ENCODE assay signal across 15 cellular contexts in the genomic region with DNA sequence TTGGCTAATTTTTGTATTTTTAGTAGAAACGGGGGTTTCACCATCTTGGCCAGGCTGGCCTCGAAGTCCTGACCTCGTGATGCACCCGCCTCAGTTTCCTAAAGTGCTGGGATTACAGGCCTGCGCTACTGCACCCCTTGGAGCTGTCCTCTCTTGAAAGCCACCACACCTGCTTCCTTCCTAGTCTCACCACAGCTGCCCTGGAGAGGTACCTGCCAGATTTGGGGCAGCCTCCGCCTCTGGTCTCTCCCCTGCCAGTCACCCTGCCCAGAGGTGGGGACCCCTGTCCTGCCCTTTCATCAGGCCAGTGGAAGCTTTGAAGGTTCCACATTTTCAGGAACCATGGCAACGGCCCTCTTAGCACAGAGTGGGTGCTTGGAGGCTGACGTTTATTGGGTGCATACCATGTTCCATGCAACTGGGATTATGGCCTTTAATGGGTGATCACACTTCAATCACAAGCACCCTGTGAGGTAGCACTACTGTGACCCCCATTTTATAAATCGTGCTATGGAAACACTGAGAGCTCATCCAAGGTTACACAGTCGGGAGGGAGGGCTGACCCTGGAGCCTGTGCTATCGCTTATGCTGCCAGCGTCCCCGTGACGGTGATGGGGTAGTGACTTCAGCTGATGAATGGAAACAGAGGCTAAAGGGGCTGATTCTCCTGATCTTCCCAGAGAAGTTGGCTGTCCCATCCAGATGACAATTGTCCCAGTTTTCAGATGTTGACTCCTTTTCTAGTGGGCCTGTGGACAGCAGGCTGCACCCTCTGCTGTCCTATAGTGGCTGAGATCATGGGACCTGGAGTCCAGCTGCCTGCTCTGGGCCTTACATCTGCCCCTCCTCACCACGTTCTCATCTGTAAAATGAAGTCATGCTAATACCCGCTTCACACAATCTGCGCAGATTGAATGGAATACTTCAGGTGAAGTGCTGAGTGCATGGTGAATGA. TPM values are rescaled to one million over a fixed set of nuclear protein-coding genes. Genes with fewer than 3 reads are reported as not detected.
"Had no signal": no experiment of that assay in that cellular context is flagged by ENCODE, and none has a peak within 500 bp of the region (broad histone marks: within the 10 kb centered on the region; RNA-seq: fewer than 3 reads in every experiment).

No MANE protein-coding gene starts in this region.

- H3K27ac ChIP-seq: body of pancreas, neutrophil, thyroid gland had no signal

- DNase-seq: activated CD4-positive, alpha-beta T cell treated with anti-CD3 and anti-CD28 coated beads, Interleukin-2, amount 50 U/mL, for 4 hours; activated effector memory CD4-positive, alpha-beta T cell treated with Interleukin-2 at 50 U/mL for 16 hours; activated T-cell treated with anti-CD3 and anti-CD28 coated beads, Interleukin-2, amount 50 U/mL, for 1 hour; cerebellar nuclear complex; left ventricle myocardium superior; stimulated activated CD4-positive, alpha-beta T cell treated with anti-CD3 and anti-CD28 coated beads, Interleukin-4, amount 100 ng/mL, for 24 hours had no signal

- H3K4me3 ChIP-seq: body of pancreas had no signal

- H3K9me3 ChIP-seq: body of pancreas, neutrophil, thyroid gland had no signal

- H3K36me3 ChIP-seq: neutrophil, thyroid gland had no signal

- H3K4me3 Mint-ChIP-seq: activated naive CD4-positive, alpha-beta T cell treated with anti-CD3 and anti-CD28 coated beads, Interleukin-2, amount 50 U/mL, for 24 hours; stimulated activated naive CD8-positive, alpha-beta T cell treated with anti-CD3 and anti-CD28 coated beads, Interleukin-15, amount 100 ng/mL, for 72 hours; T-helper 1 cell treated with Interleukin-12 subunit alpha and Interleukin-12 subunit beta and Interleukin-4 antibody, amounts not matched to agents 30 μg/mL and 1 μg/mL, for 36 hours had no signal

- FAIRE-seq: endometrium, islet of Langerhans had no signal

- H3K36me3 Mint-ChIP-seq: activated naive CD4-positive, alpha-beta T cell treated with anti-CD3 and anti-CD28 coated beads, Interleukin-2, amount 50 U/mL, for 24 hours had no signal

- H3K9me3 Mint-ChIP-seq: activated naive CD4-positive, alpha-beta T cell treated with anti-CD3 and anti-CD28 coated beads, Interleukin-2, amount 50 U/mL, for 24 hours; stimulated activated naive CD8-positive, alpha-beta T cell treated with anti-CD3 and anti-CD28 coated beads, Interleukin-15, amount 100 ng/mL, for 72 hours; T-helper 1 cell treated with Interleukin-12 subunit alpha and Interleukin-12 subunit beta and Interleukin-4 antibody, amounts not matched to agents 30 μg/mL and 1 μg/mL, for 36 hours had no signal

- H3K27me3 ChIP-seq: body of pancreas, thyroid gland had no signal

- H3K27ac Mint-ChIP-seq: activated naive CD4-positive, alpha-beta T cell treated with anti-CD3 and anti-CD28 coated beads, Interleukin-2, amount 50 U/mL, for 24 hours; stimulated activated naive CD8-positive, alpha-beta T cell treated with anti-CD3 and anti-CD28 coated beads, Interleukin-15, amount 100 ng/mL, for 72 hours; T-helper 1 cell treated with Interleukin-12 subunit alpha and Interleukin-12 subunit beta and Interleukin-4 antibody, amounts not matched to agents 30 μg/mL and 1 μg/mL, for 36 hours had no signal

RNA-seq across cellular contexts. Expression of gene FGFR2, which starts 11.5 kb away (rescaled TPM):
- total RNA-seq: myocyte had no signal
